Comparison of ENCODE assay signal across 20 cellular contexts in genomic region chr7:151272877-151273276, GRCh38. TPM values are rescaled to one million over a fixed set of nuclear protein-coding genes. Genes with fewer than 3 reads are reported as not detected.
A peak's percentile ranks its signal among the peaks of the same experiment; 100 is the strongest.
DNase-seq lines count a peak whose midpoint lies in the region; ATAC-seq and TF ChIP-seq lines count a peak whose summit lies in the region.
"Had no signal": no experiment of that assay in that cellular context is flagged by ENCODE, and none has a peak within 500 bp of the region (broad histone marks: within the 10 kb centered on the region; RNA-seq: fewer than 3 reads in every experiment).

No MANE protein-coding gene starts in this region.

- WGBS in tibial nerve, 2 donors, result 93 to 94% methylated on average over 7 of the region's 7 CpGs

- H3K4me1 Mint-ChIP-seq in activated naive CD8-positive, alpha-beta T cell (ENCODE audit: low read depth), result peaks cover 47% of the 10 kb centered on the region
- H3K4me1 Mint-ChIP-seq in activated naive CD8-positive, alpha-beta T cell treated with anti-CD3 and anti-CD28 coated beads for 36 hours, result peaks cover 25% of the 10 kb centered on the region
- peaks cover 75% of the 10 kb centered on the region for H3K4me1 Mint-ChIP-seq in dendritic cell treated with granulocyte-macrophage colony-stimulating factor and Interleukin-4, amounts not matched to agents 40 ng/mL and 50 ng/mL, for 4 days (ENCODE audit: low read depth)
- H3K4me1 Mint-ChIP-seq in naive thymus-derived CD8-positive, alpha-beta T cell, result peaks cover 35 to 65% (median 53%) of the 10 kb centered on the region in 4 donors

- ATAC-seq in naive thymus-derived CD8-positive, alpha-beta T cell, result no peak
- ATAC-seq in GM21786 (IDR thresholded peaks at IDR 0.05; ENCODE audit: unreplicated experiment) (no peak), GM18505 (IDR thresholded peaks at IDR 0.05; ENCODE audit: unreplicated experiment) (no peak)
- ATAC-seq: HCT116 had no signal

- peaks cover 0 to 48% (median 20%) of the 10 kb centered on the region in 4 donors for H3K4me1 ChIP-seq in tibial nerve

- TF ChIP-seq POLR2A in tibial nerve (IDR thresholded peaks at IDR 0.05) (no peak), GM18505 (IDR thresholded peaks at IDR 0.05; ENCODE audit: borderline replicate concordance, extremely low read depth, insufficient read depth, insufficient read length) (no peak)

- POLR2A ChIA-PET in naive thymus-derived CD8-positive, alpha-beta T cell (lab: Charles Lee), result interaction anchor here (0.8 to 1.3 kb wide), 2 partner anchors 9 to 40 kb away, joined by 3 to 4 read pairs; partner anchors contain the start of gene CHPF2

- H3K9me3 Mint-ChIP-seq in activated naive CD8-positive, alpha-beta T cell (ENCODE audit: low read depth), result no peaks in the 10 kb centered on the region
- no peaks in the 10 kb centered on the region for H3K9me3 Mint-ChIP-seq in activated naive CD8-positive, alpha-beta T cell treated with anti-CD3 and anti-CD28 coated beads for 36 hours
- H3K9me3 Mint-ChIP-seq in dendritic cell treated with granulocyte-macrophage colony-stimulating factor and Interleukin-4, amounts not matched to agents 40 ng/mL and 50 ng/mL, for 4 days, result no peaks in the 10 kb centered on the region
- no peaks in the 10 kb centered on the region for H3K9me3 Mint-ChIP-seq in naive thymus-derived CD8-positive, alpha-beta T cell

- H3K27ac Mint-ChIP-seq in activated naive CD8-positive, alpha-beta T cell, result peak overlapping the region; percentile 23
- no peak overlapping the region for H3K27ac Mint-ChIP-seq in activated naive CD8-positive, alpha-beta T cell treated with anti-CD3 and anti-CD28 coated beads for 36 hours
- peak overlapping the region; percentile 0 for H3K27ac Mint-ChIP-seq in dendritic cell treated with granulocyte-macrophage colony-stimulating factor and Interleukin-4, amounts not matched to agents 40 ng/mL and 50 ng/mL, for 4 days
- peak overlapping the region in 9 of 10 donors; percentile 31 to 89 (median 60) for H3K27ac Mint-ChIP-seq in naive thymus-derived CD8-positive, alpha-beta T cell

- H3K27me3 ChIP-seq in tibial nerve, result no peaks in the 10 kb centered on the region

- H3K36me3 ChIP-seq in tibial nerve, result peaks cover 0 to 19% (median 0%) of the 10 kb centered on the region in 3 donors

- no peak overlapping the region for H3K4me3 ChIP-seq in tibial nerve
- H3K4me3 ChIP-seq: GM23248 had no signal

- H3K36me3 Mint-ChIP-seq in activated naive CD8-positive, alpha-beta T cell, result peaks cover 3% of the 10 kb centered on the region
- H3K36me3 Mint-ChIP-seq in activated naive CD8-positive, alpha-beta T cell treated with anti-CD3 and anti-CD28 coated beads for 36 hours, result no peaks in the 10 kb centered on the region
- no peaks in the 10 kb centered on the region for H3K36me3 Mint-ChIP-seq in dendritic cell treated with granulocyte-macrophage colony-stimulating factor and Interleukin-4, amounts not matched to agents 40 ng/mL and 50 ng/mL, for 4 days (ENCODE audit: low read depth)
- peaks cover 0 to 4% (median 2%) of the 10 kb centered on the region in 3 donors for H3K36me3 Mint-ChIP-seq in naive thymus-derived CD8-positive, alpha-beta T cell

- TF ChIP-seq EP300 in tibial nerve (IDR thresholded peaks at IDR 0.05), result no peak

- no peak overlapping the region for H3K4me3 Mint-ChIP-seq in activated naive CD8-positive, alpha-beta T cell
- H3K4me3 Mint-ChIP-seq in activated naive CD8-positive, alpha-beta T cell treated with anti-CD3 and anti-CD28 coated beads for 36 hours, result no peak overlapping the region
- no peak overlapping the region for H3K4me3 Mint-ChIP-seq in dendritic cell treated with granulocyte-macrophage colony-stimulating factor and Interleukin-4, amounts not matched to agents 40 ng/mL and 50 ng/mL, for 4 days
- peak overlapping the region in 2 of 10 donors; percentile 51 to 61 for H3K4me3 Mint-ChIP-seq in naive thymus-derived CD8-positive, alpha-beta T cell

- TF ChIP-seq CTCF in tibial nerve (IDR thresholded peaks at IDR 0.05), result no peak

- H3K27me3 Mint-ChIP-seq in activated naive CD8-positive, alpha-beta T cell, result no peaks in the 10 kb centered on the region
- no peaks in the 10 kb centered on the region for H3K27me3 Mint-ChIP-seq in activated naive CD8-positive, alpha-beta T cell treated with anti-CD3 and anti-CD28 coated beads for 36 hours
- H3K27me3 Mint-ChIP-seq in dendritic cell treated with granulocyte-macrophage colony-stimulating factor and Interleukin-4, amounts not matched to agents 40 ng/mL and 50 ng/mL, for 4 days, result peaks cover 16% of the 10 kb centered on the region
- H3K27me3 Mint-ChIP-seq in naive thymus-derived CD8-positive, alpha-beta T cell, result no peaks in the 10 kb centered on the region

- intact Hi-C loops in dendritic cell treated with granulocyte-macrophage colony-stimulating factor and Interleukin-4, amounts not matched to agents 40 ng/mL and 50 ng/mL, for 4 days (cut with micrococcal nuclease), result no loop called here

- no peaks in the 10 kb centered on the region for H3K9me3 ChIP-seq in tibial nerve

- DNase-seq in activated naive CD8-positive, alpha-beta T cell treated with anti-CD3 and anti-CD28 coated beads for 36 hours, result no peak
- DNase-seq in naive thymus-derived CD8-positive, alpha-beta T cell, result no peak
- DNase-seq in tibial nerve (ENCODE audit: low spot score in 2 of 2), result no peak
- no peak for DNase-seq in activated T-cell treated with anti-CD3 and anti-CD28 coated beads, Interleukin-2, amount 50 U/mL, for 48 hours
- DNase-seq: AML-193; DMS79; KBM-7; MV-4-11; NCI-H1694 treated with DMSO at 0.1 percent for 48 hours; NCI-H748 treated with DMSO at 0.1 percent for 48 hours; NK-92 treated with Interleukin-12 subunit alpha and Interleukin-12 subunit beta, amount 100 ng/mL, for 24 hours; SHP77 had no signal

- H3K27ac ChIP-seq in tibial nerve, result peak overlapping the region in 3 of 4 donors; percentile 50 to 87 (median 63)
- H3K27ac ChIP-seq: 22Rv1, C4-2B, GM23248 had no signal

RNA-seq across cellular contexts. Expression of gene SMARCD3, which starts 24.4 kb away (rescaled TPM):
- 1 to 10 TPM; 4.1 to 4.3 TPM for total RNA-seq in activated naive CD8-positive, alpha-beta T cell treated with anti-CD3 and anti-CD28 coated beads for 36 hours
- total RNA-seq in naive thymus-derived CD8-positive, alpha-beta T cell, result 10 to 100 TPM in 1 of 2 experiments, 1 to 10 TPM in 1; 9.7 to 11.8 TPM
- polyA plus RNA-seq in naive thymus-derived CD8-positive, alpha-beta T cell, result 10 to 100 TPM in 2 of 3 donors, 1 to 10 TPM in 1; 9.8 to 18.6 (median 15.6) TPM
- total RNA-seq in tibial nerve, result 10 to 100 TPM; 55.5 to 97.2 (median 77.3) TPM

RNA-seq across cellular contexts. Expression of gene CHPF2, which starts 40.6 kb away (rescaled TPM):
- 10 to 100 TPM; 24.5 to 25.1 TPM for total RNA-seq in activated naive CD8-positive, alpha-beta T cell treated with anti-CD3 and anti-CD28 coated beads for 36 hours
- 10 to 100 TPM; 47.8 to 48.6 TPM for total RNA-seq in naive thymus-derived CD8-positive, alpha-beta T cell
- 10 to 100 TPM; 16.8 to 20.1 (median 17.6) TPM for polyA plus RNA-seq in naive thymus-derived CD8-positive, alpha-beta T cell
- 10 to 100 TPM; 34.5 to 58.5 (median 40.2) TPM for total RNA-seq in tibial nerve

RNA-seq across cellular contexts. Expression of gene ABCF2, which starts 45.9 kb away (rescaled TPM):
- total RNA-seq in activated naive CD8-positive, alpha-beta T cell treated with anti-CD3 and anti-CD28 coated beads for 36 hours, result 10 to 100 TPM; 85.2 to 87.5 TPM
- 10 to 100 TPM; 30.2 to 34.2 TPM for total RNA-seq in naive thymus-derived CD8-positive, alpha-beta T cell
- polyA plus RNA-seq in naive thymus-derived CD8-positive, alpha-beta T cell, result 10 to 100 TPM; 23.0 to 40.4 (median 31.6) TPM
- 10 to 100 TPM; 34.3 to 72.9 (median 34.9) TPM for total RNA-seq in tibial nerve

Comparison
In these comparisons a context has a peak if more than half of its experiments do, and no peak if none do; other contexts are left out.
1. RNA of gene SMARCD3, which starts 24.4 kb away (total RNA-seq): 55.5 to 97.2 TPM in tibial nerve; 9.7 to 11.8 TPM in naive thymus-derived CD8-positive, alpha-beta T cell and 4.1 to 4.3 TPM in activated naive CD8-positive, alpha-beta T cell treated with anti-CD3 and anti-CD28 coated beads for 36 hours; every median in the first group is over 4 times any median in the second.